In genomic region chr14:52694761-52695480, GRCh38 we compare ENCODE assay signal across 8 cellular contexts. TPM values are rescaled to one million over a fixed set of nuclear protein-coding genes. Genes with fewer than 3 reads are reported as not detected.
DNase-seq lines count a peak whose midpoint lies in the region; ATAC-seq, FAIRE-seq and TF ChIP-seq lines count a peak whose summit lies in the region.

No MANE protein-coding gene starts in this region.

- H3K18ac ChIP-seq in H1 (ENCODE audit: extremely low read depth, low read length) = peak overlapping the region; percentile 87

- H3K56ac ChIP-seq in H1 (replicated peaks; ENCODE audit: insufficient read length, low read depth, low read length) = peak overlapping the region; percentile 38

- no peak overlapping the region for H3K23ac ChIP-seq in H1 (ENCODE audit: insufficient read length)

- H3K27me3 ChIP-seq in H1 (replicated peaks in 1 of 4; ENCODE audit: control insufficient read depth in 3 of 4, extremely low read depth in 1 of 4, insufficient read depth in 3 of 4, low read length in 3 of 4) = no peaks in the 10 kb centered on the region

- TF ChIP-seq CTCF in H1 (IDR thresholded peaks at IDR 0.05; ENCODE audit: control extremely low read depth in 1 of 3, insufficient read depth in 1 of 3, low read depth in 1 of 3, low read length in 3 of 3) (no peak), mucosa of descending colon (IDR thresholded peaks at IDR 0.05) (no peak)

- H3K79me2 ChIP-seq in H1 (ENCODE audit: control insufficient read depth in 1 of 2, insufficient read depth in 2 of 2, low read length in 2 of 2) = peaks cover 0 to 44% of the 10 kb centered on the region in 2 experiments; a peak in 2 of 4 replicates

- H2BK15ac ChIP-seq in H1 (ENCODE audit: low read length) = peak overlapping the region; percentile 72; the same call in 1 of the 2 replicates

- intact Hi-C loops in mucosa of descending colon (cut with DNase I, micrococcal nuclease) = no loop called here

- H2BK20ac ChIP-seq in H1 (ENCODE audit: low read length) = no peak overlapping the region

- no peak overlapping the region for H2BK120ac ChIP-seq in H1 (replicated peaks; ENCODE audit: low read depth, low read length)

- DNase-seq in AG08395 (ENCODE audit: low spot score) (peak; percentile 25), NCI-H345 treated with DMSO at 0.1 percent for 48 hours (lab: John Stamatoyannopoulos, UW; ENCODE audit: unreplicated experiment) (peak; percentile 27), H1 (ENCODE audit: low read depth in 1 of 2, low spot score in 2 of 2) (no peak), mucosa of descending colon (peak; percentile 65 to 72 (median 71))
- peak; percentile 18 to 40 for DNase-seq in activated CD4-positive, alpha-beta T cell treated with anti-CD3 and anti-CD28 coated beads, Interleukin-2, amount 50 U/mL, for 24 hours (ENCODE audit: low read depth in 1 of 2, low spot score in 1 of 2)
- peak; percentile 42 for DNase-seq in stimulated activated CD8-positive, alpha-beta memory T cell treated with anti-CD3 and anti-CD28 coated beads, Interleukin-7, amount 100 ng/mL, for 24 hours (ENCODE audit: low read depth)

- no peaks in the 10 kb centered on the region for H3K79me1 ChIP-seq in H1 (ENCODE audit: low read depth, low read length)

- TF ChIP-seq RAD21 in H1 (IDR thresholded peaks at IDR 0.05 in 1 of 2, conservative IDR thresholded peaks at IDR 0.05 in 1 of 2; ENCODE audit: low read depth in 2 of 2, low read length in 2 of 2) = no peak

- CTCF ChIA-PET in H1 (lab: Charles Lee; ENCODE audit: partially characterized antibody) = no interaction called here

- H4K20me1 ChIP-seq in H1 (replicated peaks in 1 of 2; ENCODE audit: control insufficient read depth in 1 of 2, insufficient read depth in 2 of 2, low read length in 2 of 2) = peaks cover 0 to 6% of the 10 kb centered on the region in 2 experiments

- 0 out of 2 replicates have a peak overlapping the region, but pooled peaks have one; percentile 50 for H2BK12ac ChIP-seq in H1 (ENCODE audit: low read depth, low read length)

- H3K9ac ChIP-seq in H1 (replicated peaks in 1 of 4; ENCODE audit: extremely low read depth in 1 of 4, low read depth in 3 of 4, low read length in 3 of 4) = peak overlapping the region; percentile 75 to 90 (median 88)

- peak overlapping the region; percentile 45 for H4K5ac ChIP-seq in H1 (ENCODE audit: insufficient read length, low read depth, low read length)

- ATAC-seq in GM18858 (IDR thresholded peaks at IDR 0.05; ENCODE audit: unreplicated experiment) (peak; percentile 46), HG03060 (IDR thresholded peaks at IDR 0.05; ENCODE audit: low read depth, unreplicated experiment) (peak; percentile 39), mucosa of descending colon (peak; percentile 56)

- H2AK5ac ChIP-seq in H1 (ENCODE audit: low read depth, low read length) = no peak overlapping the region

- TF ChIP-seq POLR2A in H1 (IDR thresholded peaks at IDR 0.05; ENCODE audit: control extremely low read depth in 1 of 2, low read depth in 2 of 2, low read length in 2 of 2) = peak in 1 of 2 experiments; percentile 40; a peak in 1 of 3 replicates

- peak overlapping the region; percentile 41 for H4K91ac ChIP-seq in H1 (replicated peaks; ENCODE audit: insufficient read length, low read length)

- no peak for TF ChIP-seq EP300 in H1 (IDR thresholded peaks at IDR 0.05; ENCODE audit: borderline replicate concordance in 1 of 2, low read depth in 2 of 2, low read length in 2 of 2)

- no peak for FAIRE-seq in H1 (lab: Jason Lieb, UNC)

- POLR2A ChIA-PET in H1 (lab: Charles Lee; ENCODE audit: partially characterized antibody) = interaction anchor here (0.6 to 2.9 kb wide), 6 partner anchors 9 to 141 kb away, joined by 3 to 19 read pairs (median 4); partner anchors contain the start of gene PSMC6

- H3K4me3 ChIP-seq in H1 (ENCODE audit: extremely low read depth in 1 of 4, insufficient read depth in 2 of 4, low read depth in 3 of 4, low read length in 4 of 4) (peak overlapping the region; percentile 83 to 94 (median 88)), mucosa of descending colon (peak overlapping the region; percentile 83)

- 0 out of 2 replicates have a peak overlapping the region, but pooled peaks have one; percentile 24 for H2BK5ac ChIP-seq in H1 (ENCODE audit: low read depth, low read length)

- H3K4me1 ChIP-seq in H1 (replicated peaks in 1 of 4; ENCODE audit: control insufficient read depth in 3 of 4, insufficient read depth in 4 of 4, low read length in 3 of 4) (peaks cover 0 to 3% (median 0%) of the 10 kb centered on the region in 4 experiments; a peak in 2 of 7 replicates), mucosa of descending colon (ENCODE audit: low read depth) (peaks cover 20% of the 10 kb centered on the region)

- no peak overlapping the region for H3K4ac ChIP-seq in H1 (replicated peaks; ENCODE audit: insufficient read length, low read depth, low read length)

- no peaks in the 10 kb centered on the region for H3K36me3 ChIP-seq in H1 (ENCODE audit: control insufficient read depth in 2 of 4, insufficient read depth in 4 of 4, low read length in 3 of 4)
- no peaks in the 10 kb centered on the region for H3K36me3 ChIP-seq in mucosa of descending colon (ENCODE audit: low read depth)

- H3K9me3 ChIP-seq in H1 (ENCODE audit: insufficient read depth in 2 of 2, low read depth in 1 of 2, low read length in 1 of 2) (no peaks in the 10 kb centered on the region), mucosa of descending colon (no peaks in the 10 kb centered on the region)

- H2AFZ ChIP-seq in H1 (ENCODE audit: low read length) = peak overlapping the region; percentile 88

- peaks cover 6% of the 10 kb centered on the region; the same call in 1 of the 2 replicates for H3K23me2 ChIP-seq in H1 (ENCODE audit: low read depth, low read length)

- H3K14ac ChIP-seq in H1 (ENCODE audit: insufficient read length) = no peak overlapping the region

- peak overlapping the region; percentile 54; the same call in 1 of the 2 replicates for H3K27ac ChIP-seq in H1 (ENCODE audit: low read depth, low read length)

- 3% methylated on average over 36 of the region's 46 CpGs; no CpG with 5 or more reads in 1 of the 2 experiments for WGBS in H1 (ENCODE audit: extremely low coverage in 1 of 2, insufficient coverage in 1 of 2, insufficient read length in 1 of 2, insufficient replicate concordance in 2 of 2, low coverage in 1 of 2, low lambda C conversion rate in 2 of 2, missing lambda C conversion rate in 1 of 2), 2 experiments

- H3K4me2 ChIP-seq in H1 (ENCODE audit: insufficient read depth in 1 of 2, low read depth in 2 of 2, low read length in 2 of 2) = peak overlapping the region; percentile 87 to 96

- H4K8ac ChIP-seq in H1 (ENCODE audit: extremely low read depth, insufficient read depth, low read length) = peak overlapping the region; percentile 91

TF ChIP-seq in H1, 55 proteins besides CTCF, POLR2A, EP300 and RAD21 (continues in another document):
- TF ChIP-seq GABPA (IDR thresholded peaks at IDR 0.05; ENCODE audit: borderline replicate concordance, insufficient read depth, low read length) (no peak), ASH2L (IDR thresholded peaks at IDR 0.05; ENCODE audit: low read length) (peak; percentile 93), E2F6 (IDR thresholded peaks at IDR 0.05) (peak; percentile 42; the same call in 1 of the 2 replicates), TAF1 (IDR thresholded peaks at IDR 0.05; ENCODE audit: low read depth, low read length) (peak; percentile 42; the same call in 1 of the 2 replicates), YY1 (IDR thresholded peaks at IDR 0.05; ENCODE audit: low read depth, low read length) (peak; percentile 63; the same call in 1 of the 2 replicates), TBP (IDR thresholded peaks at IDR 0.05; ENCODE audit: low read depth, low read length) (peak; percentile 24; the same call in 1 of the 2 replicates), SUZ12 (IDR thresholded peaks at IDR 0.05; ENCODE audit: low read length) (peak; percentile 26; the same call in 1 of the 2 replicates)

RNA-seq across cellular contexts. Expression of gene ERO1A, which starts 0.4 kb away (rescaled TPM):
- total RNA-seq in H1 (2021; fragmentation: NEBNext Ultra II Directional; extraction: Animal tissue kit (Norgen Biotek cat#: 25700)) = 36.5 and 42.0 TPM in 2 replicates
- polyA plus RNA-seq in H1 (2011; rRNA removed) = 10.9 and 15.7 TPM in 2 replicates
- polyA plus RNA-seq in H1 (2011; cell fraction: cytosol; rRNA removed) = 17.1 TPM
- polyA plus RNA-seq in H1 (2011; cell fraction: nucleus; rRNA removed) = 5.9 TPM
- polyA plus RNA-seq in H1 (2012, experiment 1 of 2) = 15.0 to 20.5 TPM (median 16.4 TPM) in 4 replicates
- 1.9 TPM for polyA plus RNA-seq in H1 (2012, experiment 2 of 2)
- polyA plus RNA-seq in H1 (2013, experiment 1 of 2) = 44.7 TPM
- 50.3 TPM for polyA plus RNA-seq in H1 (2013, experiment 2 of 2)
- 11.0 and 19.4 TPM in 2 replicates for polyA minus RNA-seq in H1 (2011; rRNA and poly(A)+ RNA removed)
- polyA minus RNA-seq in H1 (2011; cell fraction: cytosol; rRNA and poly(A)+ RNA removed) = 16.4 TPM
- polyA minus RNA-seq in H1 (2011; cell fraction: nucleus; rRNA and poly(A)+ RNA removed) = 19.6 TPM
- total RNA-seq in mucosa of descending colon = 10 to 100 TPM; 45.1 to 67.5 (median 55.4) TPM

RNA-seq across cellular contexts. Expression of gene PSMC6, which starts 12.1 kb away (rescaled TPM):
- total RNA-seq in H1 (2021; fragmentation: NEBNext Ultra II Directional; extraction: Animal tissue kit (Norgen Biotek cat#: 25700)) = 103 and 107 TPM in 2 replicates
- 21.9 and 45.1 TPM in 2 replicates for polyA plus RNA-seq in H1 (2011; rRNA removed)
- 78.1 TPM for polyA plus RNA-seq in H1 (2011; cell fraction: cytosol; rRNA removed)
- 19.4 TPM for polyA plus RNA-seq in H1 (2011; cell fraction: nucleus; rRNA removed)
- polyA plus RNA-seq in H1 (2012, experiment 1 of 2) = 74.0 to 137 TPM (median 78.3 TPM) in 4 replicates
- polyA plus RNA-seq in H1 (2012, experiment 2 of 2) = 14.0 TPM
- 91.9 TPM for polyA plus RNA-seq in H1 (2013, experiment 1 of 2)
- polyA plus RNA-seq in H1 (2013, experiment 2 of 2) = 93.3 TPM
- 45.6 and 52.7 TPM in 2 replicates for polyA minus RNA-seq in H1 (2011; rRNA and poly(A)+ RNA removed)
- 43.3 TPM for polyA minus RNA-seq in H1 (2011; cell fraction: cytosol; rRNA and poly(A)+ RNA removed)
- 77.9 TPM for polyA minus RNA-seq in H1 (2011; cell fraction: nucleus; rRNA and poly(A)+ RNA removed)
- 10 to 100 TPM; 68.1 to 70.3 (median 69.7) TPM for total RNA-seq in mucosa of descending colon

RNA-seq across cellular contexts. Expression of gene STYX, which starts 35.0 kb away (rescaled TPM):
- 26.6 and 29.0 TPM in 2 replicates for total RNA-seq in H1 (2021; fragmentation: NEBNext Ultra II Directional; extraction: Animal tissue kit (Norgen Biotek cat#: 25700))
- 5.6 and 8.3 TPM in 2 replicates for polyA plus RNA-seq in H1 (2011; rRNA removed)
- 10.1 TPM for polyA plus RNA-seq in H1 (2011; cell fraction: cytosol; rRNA removed)
- 3.0 TPM for polyA plus RNA-seq in H1 (2011; cell fraction: nucleus; rRNA removed)
- 5.3 to 10.9 TPM (median 6.2 TPM) in 4 replicates for polyA plus RNA-seq in H1 (2012, experiment 1 of 2)
- polyA plus RNA-seq in H1 (2012, experiment 2 of 2) = 1.3 TPM
- polyA plus RNA-seq in H1 (2013, experiment 1 of 2) = 20.4 TPM
- 19.5 TPM for polyA plus RNA-seq in H1 (2013, experiment 2 of 2)
- polyA minus RNA-seq in H1 (2011; rRNA and poly(A)+ RNA removed) = 7.3 and 9.1 TPM in 2 replicates
- 11.1 TPM for polyA minus RNA-seq in H1 (2011; cell fraction: cytosol; rRNA and poly(A)+ RNA removed)
- 11.0 TPM for polyA minus RNA-seq in H1 (2011; cell fraction: nucleus; rRNA and poly(A)+ RNA removed)
- total RNA-seq in mucosa of descending colon = 10 to 100 TPM in 1 of 3 donors, 1 to 10 TPM in 2; 8.1 to 14.4 (median 9.5) TPM

Comparison
In these comparisons a context has a peak if more than half of its experiments do, and no peak if none do; other contexts are left out.
1. DNase-seq: peak in AG08395 (single experiment), NCI-H345 treated with DMSO at 0.1 percent for 48 hours (single experiment), activated CD4-positive, alpha-beta T cell treated with anti-CD3 and anti-CD28 coated beads, Interleukin-2, amount 50 U/mL, for 24 hours (2 of 2), mucosa of descending colon (3 of 3) and stimulated activated CD8-positive, alpha-beta memory T cell treated with anti-CD3 and anti-CD28 coated beads, Interleukin-7, amount 100 ng/mL, for 24 hours (single experiment); none in H1 (0 of 2).
2. Peak in every context shown above with its lines, with median percentiles within 50 percentile points of each other: ATAC-seq.